13 cellular contexts compared by ENCODE assay signal in the genomic region with DNA sequence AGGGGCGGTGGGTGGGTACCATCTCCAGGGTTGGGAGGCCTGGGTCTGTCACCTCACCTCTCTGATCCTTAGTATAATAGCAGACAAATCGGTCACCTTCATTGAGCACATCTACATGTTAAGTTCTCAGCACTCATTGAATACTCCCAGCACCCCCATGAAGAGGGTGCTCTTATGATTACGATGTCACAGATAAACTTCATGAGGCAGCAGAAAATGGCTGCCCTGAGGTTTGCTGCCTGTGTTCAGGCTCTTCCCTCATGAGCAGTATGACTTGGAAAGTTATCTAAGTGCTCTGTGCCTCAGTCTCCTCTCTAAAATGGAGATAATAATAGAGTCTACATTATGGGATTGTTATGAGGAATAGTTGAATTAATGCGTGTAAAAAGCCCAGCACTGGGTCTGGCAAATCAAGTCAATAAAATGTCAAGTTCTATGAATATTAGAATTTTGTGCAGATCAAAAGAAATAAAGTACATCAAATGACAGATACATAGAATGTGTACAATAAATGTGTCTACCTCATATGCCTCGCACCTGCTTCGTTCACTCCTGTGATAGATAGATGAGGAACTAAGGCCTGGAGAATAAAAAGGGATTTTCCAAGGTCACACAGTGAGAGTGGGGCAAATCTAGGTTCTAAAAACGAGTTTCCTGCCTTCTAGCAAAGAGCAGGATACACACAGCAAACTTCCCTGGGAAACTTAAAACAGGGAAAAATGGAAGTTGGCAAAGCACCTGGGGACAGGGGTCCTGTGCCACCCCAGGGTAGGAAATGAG.
DNase-seq lines count a peak whose midpoint lies in the region; ATAC-seq and TF ChIP-seq lines count a peak whose summit lies in the region.
"Had no signal": no experiment of that assay in that cellular context is flagged by ENCODE, and none has a peak within 500 bp of the region (broad histone marks: within the 10 kb centered on the region; RNA-seq: fewer than 3 reads in every experiment).

No MANE protein-coding gene starts in this region.

- H3K9me3 Mint-ChIP-seq in GM23338, result peaks cover 15% of the 10 kb centered on the region

- H3K4me2 ChIP-seq in GM23338, result no peak overlapping the region
- peak overlapping the region; percentile 54 for H3K4me2 ChIP-seq in OCI-LY3 (ENCODE audit: low read length)

- no peak overlapping the region for H3K4me3 Mint-ChIP-seq in GM23338

- H3K9ac ChIP-seq in OCI-LY3 (ENCODE audit: low read length), result no peak overlapping the region
- H3K9ac ChIP-seq: BLaER1 treated with 17β-estradiol and CSF1 and Interleukin-3, amounts not matched to agents 10 nM and 100 nM; GM23248 had no signal

- H3K9me3 ChIP-seq in OCI-LY3 (ENCODE audit: insufficient read depth, low read length), result no peaks in the 10 kb centered on the region

- DNase-seq in GM06990 (ENCODE audit: extremely low read depth, insufficient read length), result peak; percentile 13
- DNase-seq in GM23338 (ENCODE audit: low spot score), result no peak
- DNase-seq in islet precursor cell, result peak; percentile 37
- no peak for DNase-seq in glomerular visceral epithelial cell (ENCODE audit: extremely low spot score)
- DNase-seq in KG1 (lab: John Stamatoyannopoulos, UW), result no peak
- no peak for DNase-seq in EL
- no peak for DNase-seq in medulla oblongata (ENCODE audit: extremely low spot score)
- DNase-seq: GF-D8, GM23248, NCI-H1930, NCI-H748 treated with DMSO at 0.1 percent for 48 hours had no signal

- peaks cover 4% of the 10 kb centered on the region for H3K36me3 Mint-ChIP-seq in GM23338 (ENCODE audit: low read depth)

- H3K4me1 ChIP-seq in GM23338 (ENCODE audit: insufficient read depth) (no peaks in the 10 kb centered on the region), OCI-LY3 (ENCODE audit: low read length) (peaks cover 14% of the 10 kb centered on the region)

- H3K27me3 ChIP-seq in GM06990 (replicated peaks; ENCODE audit: control insufficient read depth, insufficient read depth, low read length) (no peaks in the 10 kb centered on the region), GM23338 (ENCODE audit: insufficient read depth) (no peaks in the 10 kb centered on the region), OCI-LY3 (ENCODE audit: low read depth, low read length) (no peaks in the 10 kb centered on the region)
- H3K27me3 ChIP-seq: BLaER1 treated with 17β-estradiol and CSF1 and Interleukin-3, amounts not matched to agents 10 nM and 100 nM had no signal

- H3K27me3 Mint-ChIP-seq in GM23338 (ENCODE audit: insufficient read depth, low read depth, poor library complexity), result peaks cover 6% of the 10 kb centered on the region

- H3K27ac ChIP-seq in GM23338 (ENCODE audit: low read depth), result no peak overlapping the region
- H3K27ac ChIP-seq in OCI-LY3 (ENCODE audit: low read length), result peak overlapping the region; percentile 19; the same call in 1 of the 2 replicates
- H3K27ac ChIP-seq: GM23248 had no signal

- no peak for ATAC-seq in GM23338

- H3K4me3 ChIP-seq in GM06990 (replicated peaks; ENCODE audit: low read depth, low read length) (no peak overlapping the region), GM23338 (no peak overlapping the region), OCI-LY3 (ENCODE audit: low read length) (no peak overlapping the region)
- H3K4me3 ChIP-seq: BLaER1 treated with 17β-estradiol and CSF1 and Interleukin-3, amounts not matched to agents 10 nM and 100 nM; GM23248 had no signal

- no peaks in the 10 kb centered on the region for H3F3A ChIP-seq in GM23338 (replicated peaks; ENCODE audit: low read depth)

- H3K36me3 ChIP-seq in GM06990 (ENCODE audit: control insufficient read depth, insufficient read depth, low read length), result no peaks in the 10 kb centered on the region
- no peaks in the 10 kb centered on the region for H3K36me3 ChIP-seq in GM23338 (ENCODE audit: insufficient read depth)
- no peaks in the 10 kb centered on the region for H3K36me3 ChIP-seq in OCI-LY3 (replicated peaks; ENCODE audit: low read depth, low read length)
- H3K36me3 ChIP-seq: BLaER1 treated with 17β-estradiol and CSF1 and Interleukin-3, amounts not matched to agents 10 nM and 100 nM had no signal

- H4K20me1 ChIP-seq in GM23338 (replicated peaks; ENCODE audit: insufficient read depth) (no peaks in the 10 kb centered on the region), OCI-LY3 (ENCODE audit: insufficient read depth, low read length) (no peaks in the 10 kb centered on the region)
- H4K20me1 ChIP-seq: BLaER1 treated with 17β-estradiol and CSF1 and Interleukin-3, amounts not matched to agents 10 nM and 100 nM had no signal

- no peaks in the 10 kb centered on the region for H3K79me2 ChIP-seq in GM23338 (replicated peaks; ENCODE audit: insufficient read depth)
- no peaks in the 10 kb centered on the region for H3K79me2 ChIP-seq in OCI-LY3 (ENCODE audit: low read length)

- H2AFZ ChIP-seq in GM23338 (peak overlapping the region; percentile 74; the same call in 1 of the 2 replicates), OCI-LY3 (ENCODE audit: low read depth, low read length) (peak overlapping the region; percentile 40; the same call in 1 of the 2 replicates)
- H2AFZ ChIP-seq: GM23248 had no signal

- peaks cover 3% of the 10 kb centered on the region; the same call in 1 of the 3 replicates for H3K4me1 Mint-ChIP-seq in GM23338

- H3K9me2 ChIP-seq in GM23338 (ENCODE audit: insufficient read depth), result 0 out of 2 replicates have a peak, but pooled peaks cover 5% of the 10 kb centered on the region

- no peak overlapping the region for H3K27ac Mint-ChIP-seq in GM23338

- TF ChIP-seq CTCF in GM06990 (IDR thresholded peaks at IDR 0.05; ENCODE audit: insufficient read depth, low read length, poor library complexity, severe bottlenecking) (no peak), GM23338 (conservative IDR thresholded peaks at IDR 0.05; ENCODE audit: low read depth in 2 of 2) (no peak), OCI-LY3 (IDR thresholded peaks at IDR 0.05; ENCODE audit: low read depth, low read length) (no peak)

TF ChIP-seq in GM23338, 12 proteins besides CTCF, POLR2A, EP300 and RAD21:
- TF ChIP-seq CREB1 (CRISPR knock-in tag; IDR thresholded peaks at IDR 0.05; ENCODE audit: low read depth), result no peak
TF ChIP-seq in GM23338: peak in this region for 0.

Comparison
In these comparisons a context has a peak if more than half of its experiments do, and no peak if none do; other contexts are left out.
1. DNase-seq: peak in GM06990 (single experiment) and islet precursor cell (single experiment); none in GM23338 (single experiment), glomerular visceral epithelial cell (single experiment), KG1 (single experiment), EL (single experiment) and medulla oblongata (single experiment).